In the genomic region with DNA sequence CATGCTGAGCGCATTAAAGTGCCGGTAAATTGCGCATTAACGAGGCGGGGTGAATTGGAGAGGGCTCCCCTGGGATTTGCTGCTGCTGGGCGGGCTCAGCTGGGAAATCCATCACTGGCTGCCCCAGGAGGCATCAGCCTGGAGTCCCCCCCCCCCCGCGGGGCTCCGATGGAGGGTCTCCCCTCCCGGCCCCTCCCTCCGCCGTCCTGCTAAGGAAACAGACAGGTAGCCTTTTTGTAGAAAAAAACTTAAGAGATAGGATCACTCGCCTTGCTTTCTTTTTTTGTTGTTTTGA, we compare ENCODE assay signal across 9 cellular contexts. TPM values are rescaled to one million over a fixed set of nuclear protein-coding genes. Genes with fewer than 3 reads are reported as not detected.
DNase-seq lines count a peak whose midpoint lies in the region; ATAC-seq and TF ChIP-seq lines count a peak whose summit lies in the region.
"Had no signal": no experiment of that assay in that cellular context is flagged by ENCODE, and none has a peak within 500 bp of the region (broad histone marks: within the 10 kb centered on the region; RNA-seq: fewer than 3 reads in every experiment).

No MANE protein-coding gene starts in this region.

- H3K9me3 ChIP-seq in OCI-LY7 (ENCODE audit: low read length), result no peaks in the 10 kb centered on the region
- no peaks in the 10 kb centered on the region for H3K9me3 ChIP-seq in gastrocnemius medialis

- H3K9me3 Mint-ChIP-seq in naive thymus-derived CD8-positive, alpha-beta T cell, result no peaks in the 10 kb centered on the region

- in situ Hi-C loops in gastrocnemius medialis (cut with MboI; ENCODE audit: low sequenced_read_pairs in 4 of 4), result no loop called here

- H3K4me3 ChIP-seq in OCI-LY7 (ENCODE audit: low read depth, low read length, poor library complexity, severe bottlenecking) (peak overlapping the region; percentile 42), foreskin fibroblast (ENCODE audit: low read depth in 1 of 2, low read length in 2 of 2) (peak overlapping the region; percentile 44 to 58), gastrocnemius medialis (peak overlapping the region; percentile 8 to 36 (median 30))

- CTCF ChIA-PET in OCI-LY7 (lab: Charles Lee; ENCODE audit: unreplicated experiment), result no interaction called here

- H3K4me1 Mint-ChIP-seq in naive thymus-derived CD8-positive, alpha-beta T cell, result peaks cover 2 to 10% (median 9%) of the 10 kb centered on the region in 4 donors

- H3K36me3 Mint-ChIP-seq in naive thymus-derived CD8-positive, alpha-beta T cell, result no peaks in the 10 kb centered on the region

- no peak for TF ChIP-seq CTCF in OCI-LY7 (conservative IDR thresholded peaks at IDR 0.05; ENCODE audit: low read length)
- TF ChIP-seq CTCF in foreskin fibroblast (IDR thresholded peaks at IDR 0.05; ENCODE audit: low read depth, low read length), result no peak
- no peak for TF ChIP-seq CTCF in gastrocnemius medialis (IDR thresholded peaks at IDR 0.05 in 4 of 5, conservative IDR thresholded peaks at IDR 0.05 in 1 of 5)

- ATAC-seq in gastrocnemius medialis, result peak; percentile 27 to 49
- ATAC-seq in naive thymus-derived CD8-positive, alpha-beta T cell, result no peak

- H2AFZ ChIP-seq in OCI-LY7 (ENCODE audit: low read length), result peak overlapping the region; percentile 63

- peaks cover 4 to 21% (median 13%) of the 10 kb centered on the region in 5 donors for H3K27me3 Mint-ChIP-seq in naive thymus-derived CD8-positive, alpha-beta T cell

- intact Hi-C loops in OCI-LY7 (cut with micrococcal nuclease; ENCODE audit: unreplicated experiment) (no loop called here), gastrocnemius medialis (cut with DNase I; ENCODE audit: low total_unique reads) (no loop called here)

- H3K4me2 ChIP-seq in OCI-LY7 (ENCODE audit: low read length), result peak overlapping the region; percentile 59

- H3K79me2 ChIP-seq in OCI-LY7 (ENCODE audit: insufficient read depth, low read depth, low read length), result no peaks in the 10 kb centered on the region

- TF ChIP-seq POLR2A in gastrocnemius medialis (IDR thresholded peaks at IDR 0.05), result no peak
- no peak for TF ChIP-seq POLR2A in erythroblast (IDR thresholded peaks at IDR 0.05; ENCODE audit: low read length)

- POLR2A ChIA-PET in OCI-LY7 (lab: Charles Lee), result no interaction called here
- POLR2A ChIA-PET in naive thymus-derived CD8-positive, alpha-beta T cell (lab: Charles Lee), result no interaction called here

- H3K9me2 ChIP-seq in OCI-LY7 (ENCODE audit: insufficient read depth, low read length), result no peaks in the 10 kb centered on the region

- H3K27ac ChIP-seq in OCI-LY7 (ENCODE audit: low read depth, low read length, poor library complexity, severe bottlenecking), result no peak overlapping the region
- H3K27ac ChIP-seq in gastrocnemius medialis, result peak overlapping the region; percentile 65 to 77 (median 74)

- H3K36me3 ChIP-seq in OCI-LY7 (ENCODE audit: insufficient read depth, low read length) (no peaks in the 10 kb centered on the region), gastrocnemius medialis (no peaks in the 10 kb centered on the region)

- H3K4me1 ChIP-seq in OCI-LY7 (ENCODE audit: insufficient read depth, low read length, poor library complexity, severe bottlenecking), result peaks cover 13% of the 10 kb centered on the region
- H3K4me1 ChIP-seq in gastrocnemius medialis, result peaks cover 15 to 21% of the 10 kb centered on the region in 2 donors

- peak; percentile 66 for DNase-seq in GM03348 (ENCODE audit: low spot score)
- no peak for DNase-seq in OCI-LY7 (ENCODE audit: low spot score)
- no peak for DNase-seq in foreskin fibroblast
- no peak for DNase-seq in gastrocnemius medialis
- DNase-seq in erythroblast (lab: John Stamatoyannopoulos, UW), result no peak
- no peak for DNase-seq in naive thymus-derived CD8-positive, alpha-beta T cell
- no peak for DNase-seq in NCI-H2081 treated with DMSO at 0.1 percent for 48 hours (lab: John Stamatoyannopoulos, UW)
- no peak for DNase-seq in hippocampal formation (lab: John Stamatoyannopoulos, UW)
- DNase-seq: NK-92 treated with Interleukin-12 subunit alpha and Interleukin-12 subunit beta, amount 100 ng/mL, for 24 hours had no signal

- BruUV-seq in OCI-LY7 (replicated peaks; lab: Mats Ljungman, UMichigan), result no TSS peak

- peaks cover 0 to 4% (median 0%) of the 10 kb centered on the region in 3 donors for H3K27me3 ChIP-seq in gastrocnemius medialis

- no peak overlapping the region for H3K4me3 Mint-ChIP-seq in naive thymus-derived CD8-positive, alpha-beta T cell

- H4K20me1 ChIP-seq in OCI-LY7 (ENCODE audit: insufficient read depth, low read length), result no peaks in the 10 kb centered on the region

- H3K27ac Mint-ChIP-seq in naive thymus-derived CD8-positive, alpha-beta T cell, result no peak overlapping the region

RNA-seq across cellular contexts. Expression of a gene that starts 6.8 kb away (rescaled TPM):
- 15.9 and 16.4 TPM in 2 replicates for total RNA-seq in OCI-LY7 (2014; rRNA removed; shearing (Covaris generic))
- 21.5 and 23.0 TPM in 2 replicates for total RNA-seq in OCI-LY7 (2022)
- total RNA-seq in gastrocnemius medialis, result 1 to 10 TPM in 1 of 4 donors, under 1 TPM in 1, not detected in 2; 0.62 to 1.2 TPM
- total RNA-seq in naive thymus-derived CD8-positive, alpha-beta T cell, result under 1 TPM in 1 of 2 experiments, not detected in 1; 0.30 TPM
- under 1 TPM in 2 of 3 donors, not detected in 1; 0.52 to 0.82 TPM for polyA plus RNA-seq in naive thymus-derived CD8-positive, alpha-beta T cell

RNA-seq across cellular contexts. Expression of a gene that starts 39.4 kb away (rescaled TPM):
- 4.8 and 5.4 TPM in 2 replicates for total RNA-seq in OCI-LY7 (2014; rRNA removed; shearing (Covaris generic))
- total RNA-seq in OCI-LY7 (2022), result 6.8 TPM in 2 replicates
- total RNA-seq in gastrocnemius medialis, result 1 to 10 TPM; 1.3 to 4.7 (median 1.5) TPM
- 1 to 10 TPM; 5.7 to 6.9 TPM for total RNA-seq in naive thymus-derived CD8-positive, alpha-beta T cell
- 1 to 10 TPM; 1.3 to 2.1 (median 1.7) TPM for polyA plus RNA-seq in naive thymus-derived CD8-positive, alpha-beta T cell

RNA-seq across cellular contexts. Expression of a gene that starts 44.9 kb away (rescaled TPM):
- 1.6 and 1.7 TPM in 2 replicates for total RNA-seq in OCI-LY7 (2014; rRNA removed; shearing (Covaris generic))
- total RNA-seq in OCI-LY7 (2022), result 1.1 and 1.2 TPM in 2 replicates
- 10 to 100 TPM; 26.1 to 48.5 (median 45.2) TPM for total RNA-seq in gastrocnemius medialis
- 10 to 100 TPM; 19.1 to 21.1 TPM for total RNA-seq in naive thymus-derived CD8-positive, alpha-beta T cell
- polyA plus RNA-seq in naive thymus-derived CD8-positive, alpha-beta T cell, result 10 to 100 TPM in 2 of 3 donors, 1 to 10 TPM in 1; 7.0 to 12.4 (median 10.8) TPM

Comparison
In these comparisons a context has a peak if more than half of its experiments do, and no peak if none do; other contexts are left out.
1. ATAC-seq: peak in gastrocnemius medialis (2 of 2); none in naive thymus-derived CD8-positive, alpha-beta T cell (0 of 2).
2. RNA of a gene that starts 6.8 kb away (total RNA-seq): 15.9 to 23.0 TPM in OCI-LY7; 0.62 to 1.2 TPM in gastrocnemius medialis and 0.30 TPM in naive thymus-derived CD8-positive, alpha-beta T cell; every median in the first group is over 4 times any median in the second.
3. RNA of a gene that starts 44.9 kb away (total RNA-seq): 26.1 to 48.5 TPM in gastrocnemius medialis and 19.1 to 21.1 TPM in naive thymus-derived CD8-positive, alpha-beta T cell; 1.1 to 1.7 TPM in OCI-LY7; every median in the first group is over 4 times any median in the second.
4. Peak in every context shown above with its lines, with median percentiles within 50 percentile points of each other: H3K4me3 ChIP-seq.